1 cellular context compared by ENCODE assay signal in the genomic region with DNA sequence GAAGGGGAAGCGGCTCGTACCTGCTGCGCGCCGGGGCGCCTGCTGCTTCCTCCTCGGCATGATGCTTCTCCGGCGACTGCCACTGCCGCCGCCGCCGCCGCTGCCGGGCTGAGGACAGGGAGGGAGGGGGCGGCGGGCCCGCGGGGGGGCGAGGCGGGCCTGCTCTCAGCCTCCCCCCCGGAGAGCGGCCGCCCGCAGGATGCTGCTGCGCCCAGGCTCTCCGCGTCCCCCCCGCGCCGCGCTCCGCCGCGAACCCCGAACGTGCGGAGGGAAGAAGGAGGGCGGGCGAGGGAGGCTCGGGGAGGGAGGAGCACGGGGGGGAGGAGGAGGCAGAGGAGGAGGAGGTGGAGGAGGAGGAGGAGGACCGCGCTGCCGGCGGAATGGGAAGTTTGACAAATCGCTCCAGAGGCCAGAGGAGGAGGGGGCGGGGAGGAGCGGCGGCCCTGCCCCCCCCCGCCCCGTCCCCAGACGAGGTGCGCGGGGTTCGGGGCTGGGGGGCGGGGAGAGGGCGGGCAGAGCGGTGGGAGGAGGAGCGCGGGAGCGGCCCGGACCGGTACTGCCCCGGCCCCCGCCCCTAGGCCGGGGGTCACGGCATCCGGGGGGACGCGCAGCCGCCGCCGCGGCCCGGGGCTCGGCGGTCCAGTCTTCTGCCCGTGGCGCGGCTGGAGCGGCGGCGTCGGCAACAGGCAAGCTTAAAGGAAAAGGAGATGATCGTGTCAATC.
TF ChIP-seq lines count a peak whose summit lies in the region.

A gene with protein sequence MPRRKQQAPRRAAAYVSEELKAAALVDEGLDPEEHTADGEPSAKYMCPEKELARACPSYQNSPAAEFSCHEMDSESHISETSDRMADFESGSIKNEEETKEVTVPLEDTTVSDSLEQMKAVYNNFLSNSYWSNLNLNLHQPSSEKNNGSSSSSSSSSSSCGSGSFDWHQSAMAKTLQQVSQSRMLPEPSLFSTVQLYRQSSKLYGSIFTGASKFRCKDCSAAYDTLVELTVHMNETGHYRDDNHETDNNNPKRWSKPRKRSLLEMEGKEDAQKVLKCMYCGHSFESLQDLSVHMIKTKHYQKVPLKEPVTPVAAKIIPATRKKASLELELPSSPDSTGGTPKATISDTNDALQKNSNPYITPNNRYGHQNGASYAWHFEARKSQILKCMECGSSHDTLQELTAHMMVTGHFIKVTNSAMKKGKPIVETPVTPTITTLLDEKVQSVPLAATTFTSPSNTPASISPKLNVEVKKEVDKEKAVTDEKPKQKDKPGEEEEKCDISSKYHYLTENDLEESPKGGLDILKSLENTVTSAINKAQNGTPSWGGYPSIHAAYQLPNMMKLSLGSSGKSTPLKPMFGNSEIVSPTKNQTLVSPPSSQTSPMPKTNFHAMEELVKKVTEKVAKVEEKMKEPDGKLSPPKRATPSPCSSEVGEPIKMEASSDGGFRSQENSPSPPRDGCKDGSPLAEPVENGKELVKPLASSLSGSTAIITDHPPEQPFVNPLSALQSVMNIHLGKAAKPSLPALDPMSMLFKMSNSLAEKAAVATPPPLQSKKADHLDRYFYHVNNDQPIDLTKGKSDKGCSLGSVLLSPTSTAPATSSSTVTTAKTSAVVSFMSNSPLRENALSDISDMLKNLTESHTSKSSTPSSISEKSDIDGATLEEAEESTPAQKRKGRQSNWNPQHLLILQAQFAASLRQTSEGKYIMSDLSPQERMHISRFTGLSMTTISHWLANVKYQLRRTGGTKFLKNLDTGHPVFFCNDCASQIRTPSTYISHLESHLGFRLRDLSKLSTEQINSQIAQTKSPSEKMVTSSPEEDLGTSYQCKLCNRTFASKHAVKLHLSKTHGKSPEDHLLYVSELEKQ (minus strand): TSS at position 277 of the 722 bp plus-strand sequence. CDS start 217 bp downstream, at position 60.

TF ChIP-seq in IMR-90, 13 proteins besides CTCF, POLR2A, EP300 and RAD21:
- TF ChIP-seq MAZ (IDR thresholded peaks at IDR 0.05; ENCODE audit: borderline replicate concordance, low read depth, low read length) (peak; percentile 76; the same call in 1 of the 2 replicates), RFX5 (IDR thresholded peaks at IDR 0.05; ENCODE audit: low read depth, low read length) (no peak), BHLHE40 (IDR thresholded peaks at IDR 0.05; ENCODE audit: low read depth, low read length) (peak; percentile 63; the same call in 1 of the 2 replicates)
